ENCODE assay signal across 1 cellular context in the genomic region with DNA sequence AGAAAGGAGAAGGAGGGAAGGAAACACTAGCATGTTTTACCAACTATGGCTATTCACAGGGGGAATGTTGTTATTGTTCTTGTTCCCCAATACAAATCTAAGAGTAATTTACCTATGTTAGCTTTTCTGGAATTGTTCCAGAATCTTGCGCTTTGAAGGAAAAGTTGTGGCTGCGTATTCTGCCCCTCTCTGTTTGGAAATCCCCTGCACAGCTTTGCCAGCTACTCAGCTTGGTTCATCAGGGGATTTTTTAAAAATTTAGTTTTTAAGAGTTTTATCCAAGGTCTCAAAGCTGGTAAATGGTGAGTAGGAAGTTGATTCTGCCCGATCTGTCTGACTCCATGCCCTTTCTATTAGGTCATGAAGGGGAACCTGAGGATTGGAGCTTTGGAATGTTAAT.
TF ChIP-seq lines count a peak whose summit lies in the region.

No MANE protein-coding gene starts in this region.

TF ChIP-seq in K562, 482 proteins besides CTCF, POLR2A, EP300 and RAD21:
- TF ChIP-seq ADNP (tag; IDR thresholded peaks at IDR 0.05) (no peak), SIN3A (IDR thresholded peaks at IDR 0.05; ENCODE audit: borderline replicate concordance in 2 of 2, control insufficient read depth in 1 of 2, low read depth in 2 of 2, low read length in 2 of 2) (no peak), ZBTB7A (IDR thresholded peaks at IDR 0.05; ENCODE audit: borderline replicate concordance, control insufficient read depth, low read depth, low read length) (no peak), DDX20 (tag; IDR thresholded peaks at IDR 0.05; ENCODE audit: low read depth) (no peak), PTTG1 (tag; IDR thresholded peaks at IDR 0.05; ENCODE audit: low read depth) (no peak), ZNF778 (CRISPR knock-in tag; IDR thresholded peaks at IDR 0.05) (no peak), CEBPG (CRISPR knock-in tag; IDR thresholded peaks at IDR 0.05) (no peak), CEBPG (tag; conservative IDR thresholded peaks at IDR 0.05 in 1 of 2, IDR thresholded peaks at IDR 0.05 in 1 of 2) (no peak), NCOR1 (IDR thresholded peaks at IDR 0.05) (no peak), MED1 (CRISPR knock-in tag; IDR thresholded peaks at IDR 0.05; ENCODE audit: borderline replicate concordance) (no peak), HDGF (IDR thresholded peaks at IDR 0.05) (no peak), RNF2 (IDR thresholded peaks at IDR 0.05) (no peak), CAMTA2 (CRISPR knock-in tag; conservative IDR thresholded peaks at IDR 0.05) (no peak)
- TF ChIP-seq, protein P1, sequence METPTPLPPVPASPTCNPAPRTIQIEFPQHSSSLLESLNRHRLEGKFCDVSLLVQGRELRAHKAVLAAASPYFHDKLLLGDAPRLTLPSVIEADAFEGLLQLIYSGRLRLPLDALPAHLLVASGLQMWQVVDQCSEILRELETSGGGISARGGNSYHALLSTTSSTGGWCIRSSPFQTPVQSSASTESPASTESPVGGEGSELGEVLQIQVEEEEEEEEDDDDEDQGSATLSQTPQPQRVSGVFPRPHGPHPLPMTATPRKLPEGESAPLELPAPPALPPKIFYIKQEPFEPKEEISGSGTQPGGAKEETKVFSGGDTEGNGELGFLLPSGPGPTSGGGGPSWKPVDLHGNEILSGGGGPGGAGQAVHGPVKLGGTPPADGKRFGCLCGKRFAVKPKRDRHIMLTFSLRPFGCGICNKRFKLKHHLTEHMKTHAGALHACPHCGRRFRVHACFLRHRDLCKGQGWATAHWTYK (CRISPR knock-in tag; IDR thresholded peaks at IDR 0.05), result no peak
- TF ChIP-seq, protein P2, sequence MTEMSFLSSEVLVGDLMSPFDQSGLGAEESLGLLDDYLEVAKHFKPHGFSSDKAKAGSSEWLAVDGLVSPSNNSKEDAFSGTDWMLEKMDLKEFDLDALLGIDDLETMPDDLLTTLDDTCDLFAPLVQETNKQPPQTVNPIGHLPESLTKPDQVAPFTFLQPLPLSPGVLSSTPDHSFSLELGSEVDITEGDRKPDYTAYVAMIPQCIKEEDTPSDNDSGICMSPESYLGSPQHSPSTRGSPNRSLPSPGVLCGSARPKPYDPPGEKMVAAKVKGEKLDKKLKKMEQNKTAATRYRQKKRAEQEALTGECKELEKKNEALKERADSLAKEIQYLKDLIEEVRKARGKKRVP (CRISPR knock-in tag; IDR thresholded peaks at IDR 0.05), result no peak
